Comparison of ENCODE assay signal across 27 cellular contexts in the genomic region with DNA sequence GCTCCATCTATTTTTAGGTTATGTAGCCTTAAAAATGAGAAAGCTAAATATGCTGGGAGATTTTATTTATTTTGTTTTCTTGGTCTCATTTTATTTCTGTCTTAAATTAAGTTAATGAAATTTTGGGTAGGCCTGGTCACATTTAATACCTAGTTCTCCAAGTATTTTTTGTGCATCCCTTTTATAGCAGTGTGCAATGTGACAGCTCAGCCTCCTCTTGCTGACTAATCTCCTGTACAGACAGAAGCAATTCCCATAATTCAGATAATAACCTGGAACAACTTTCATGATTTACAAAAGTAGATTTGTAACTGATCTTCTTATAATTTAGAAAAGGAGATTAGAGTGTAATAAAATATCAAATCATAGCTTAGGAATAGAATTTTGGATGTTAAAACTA.
DNase-seq lines count a peak whose midpoint lies in the region; ATAC-seq, FAIRE-seq and TF ChIP-seq lines count a peak whose summit lies in the region.
"Had no signal": no experiment of that assay in that cellular context is flagged by ENCODE, and none has a peak within 500 bp of the region (broad histone marks: within the 10 kb centered on the region; RNA-seq: fewer than 3 reads in every experiment).

No MANE protein-coding gene starts in this region.

- H3K4me1 Mint-ChIP-seq in activated T-helper 17 cell treated with anti-CD3 and anti-CD28 coated beads, Interleukin-2, amount 50 U/mL, for 72 hours, result no peaks in the 10 kb centered on the region
- H3K4me1 Mint-ChIP-seq: CD4-positive, alpha-beta memory T cell had no signal

- H3K27ac ChIP-seq in pancreas, result no peak overlapping the region
- H3K27ac ChIP-seq: GM23248, RWPE1, SK-N-MC had no signal

- H3K36me3 Mint-ChIP-seq in activated T-helper 17 cell treated with anti-CD3 and anti-CD28 coated beads, Interleukin-2, amount 50 U/mL, for 72 hours (ENCODE audit: low read depth), result no peaks in the 10 kb centered on the region
- H3K36me3 Mint-ChIP-seq: CD4-positive, alpha-beta memory T cell had no signal

- ATAC-seq in pancreas (no peak), Right ventricle myocardium superior (ENCODE audit: poor library complexity) (no peak)
- no peak for ATAC-seq in activated T-helper 17 cell treated with anti-CD3 and anti-CD28 coated beads, Interleukin-2, amount 50 U/mL, for 72 hours (replicated peaks)
- ATAC-seq: A549, HepG2 had no signal

- no peak overlapping the region for H3K4me3 Mint-ChIP-seq in activated T-helper 17 cell treated with anti-CD3 and anti-CD28 coated beads, Interleukin-2, amount 50 U/mL, for 72 hours
- H3K4me3 Mint-ChIP-seq: CD4-positive, alpha-beta memory T cell had no signal

- no peaks in the 10 kb centered on the region for H3K9me3 ChIP-seq in pancreas
- H3K9me3 ChIP-seq: A549 had no signal

- no peaks in the 10 kb centered on the region for H3K27me3 ChIP-seq in pancreas

- intact Hi-C loops in pancreas (cut with DNase I) (no loop called here), Right ventricle myocardium superior (cut with DNase I) (no loop called here)

- no peak for TF ChIP-seq CTCF in epithelial cell of esophagus (IDR thresholded peaks at IDR 0.05; ENCODE audit: insufficient read depth, low read depth, low read length, missing control alignments)
- TF ChIP-seq CTCF in pancreas (IDR thresholded peaks at IDR 0.05), result no peak

- FAIRE-seq in pancreas (lab: Jason Lieb, UNC), result peak; percentile 59
- FAIRE-seq: GM19239, HepG2 had no signal

- peaks cover 24% of the 10 kb centered on the region for H3K27me3 Mint-ChIP-seq in activated T-helper 17 cell treated with anti-CD3 and anti-CD28 coated beads, Interleukin-2, amount 50 U/mL, for 72 hours

- no peaks in the 10 kb centered on the region for H3K9me3 Mint-ChIP-seq in activated T-helper 17 cell treated with anti-CD3 and anti-CD28 coated beads, Interleukin-2, amount 50 U/mL, for 72 hours

- H3K36me3 ChIP-seq in pancreas, result no peaks in the 10 kb centered on the region

- H3K4me3 ChIP-seq in epithelial cell of esophagus (ENCODE audit: low read length) (no peak overlapping the region), pancreas (no peak overlapping the region)
- H3K4me3 ChIP-seq: A549, GM23248, SK-N-MC had no signal

- H3K27ac Mint-ChIP-seq in activated T-helper 17 cell treated with anti-CD3 and anti-CD28 coated beads, Interleukin-2, amount 50 U/mL, for 72 hours, result no peak overlapping the region
- H3K27ac Mint-ChIP-seq: CD4-positive, alpha-beta memory T cell had no signal

- H3K4me1 ChIP-seq in pancreas, result no peaks in the 10 kb centered on the region

- DNase-seq in RKO (ENCODE audit: low spot score), result peak; percentile 8
- DNase-seq in epithelial cell of esophagus (ENCODE audit: low read depth), result peak; percentile 9
- no peak for DNase-seq in pancreas
- DNase-seq in Right ventricle myocardium superior, result no peak
- no peak for DNase-seq in NCI-H128 (lab: John Stamatoyannopoulos, UW; ENCODE audit: unreplicated experiment)
- no peak for DNase-seq in AG20443 (ENCODE audit: low spot score)
- DNase-seq: C1 segment of cervical spinal cord; CD4-positive, alpha-beta memory T cell; COR-L47; DMS153; GM23248; H7; Karpas-422; NCI-H1105; NCI-H146; NCI-H1930; NCI-H2107; NCI-H446; NCI-H524 treated with DMSO at 0.1 percent for 48 hours; NCI-H774; SIG-M5 had no signal

Comparison
In these comparisons a context has a peak if more than half of its experiments do, and no peak if none do; other contexts are left out.
1. DNase-seq: peak in RKO (single experiment) and epithelial cell of esophagus (single experiment); none in pancreas (0 of 6), Right ventricle myocardium superior (single experiment), NCI-H128 (single experiment) and AG20443 (single experiment).